ENCODE assay signal across 8 cellular contexts in the genomic region with DNA sequence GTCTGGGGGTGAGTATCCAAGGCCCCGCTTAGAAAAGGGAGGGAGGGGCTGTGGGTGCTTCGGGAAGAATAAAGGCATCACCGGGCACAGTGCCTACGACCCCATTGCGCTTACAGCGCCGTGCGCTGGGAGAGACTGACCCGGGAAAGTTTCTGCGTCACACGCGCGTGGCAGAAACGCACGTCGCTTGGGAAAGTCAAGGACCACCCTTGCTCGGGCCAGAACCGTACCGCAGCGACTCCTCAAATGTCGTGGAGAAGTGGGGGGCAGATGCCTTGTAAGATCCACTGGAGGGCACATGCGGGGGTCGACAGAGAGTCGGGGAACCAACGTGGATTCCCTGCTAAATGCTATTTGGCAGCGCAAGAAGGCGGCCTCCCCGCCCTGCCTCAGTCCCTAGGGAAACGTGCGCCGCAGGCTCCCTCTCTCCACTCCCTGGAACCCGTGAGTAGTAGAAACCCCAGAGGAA. TPM values are rescaled to one million over a fixed set of nuclear protein-coding genes. Genes with fewer than 3 reads are reported as not detected.
DNase-seq lines count a peak whose midpoint lies in the region; ATAC-seq and TF ChIP-seq lines count a peak whose summit lies in the region.

No MANE protein-coding gene starts in this region.

- H3K4me3 ChIP-seq in BLaER1 treated with 17β-estradiol and CSF1 and Interleukin-3, amounts not matched to agents 10 nM and 100 nM, result peak overlapping the region in 9 of 10 experiments; percentile 57 to 73 (median 64); a peak in 16 of 20 replicates
- H3K4me3 ChIP-seq in adipocyte (ENCODE audit: low read length) (peak overlapping the region; percentile 88), left ventricle myocardium inferior (peak overlapping the region; percentile 78), trophoblast cell (ENCODE audit: low read depth, low read length) (peak overlapping the region; percentile 84)

- H3K9me3 ChIP-seq in BLaER1 treated with 17β-estradiol and CSF1 and Interleukin-3, amounts not matched to agents 10 nM and 100 nM (replicated peaks in 1 of 11), result peaks cover 10 to 26% (median 22%) of the 10 kb centered on the region in 11 experiments; a peak in 17 of 22 replicates
- H3K9me3 ChIP-seq in adipocyte (ENCODE audit: control insufficient read depth, low read length) (no peaks in the 10 kb centered on the region), left ventricle myocardium inferior (replicated peaks) (no peaks in the 10 kb centered on the region), trophoblast cell (ENCODE audit: insufficient read depth, low read depth, low read length) (no peaks in the 10 kb centered on the region)

- peaks cover 30% of the 10 kb centered on the region for H3K79me1 ChIP-seq in trophoblast cell (ENCODE audit: low read length)

- H3K4me2 ChIP-seq in BLaER1 treated with 17β-estradiol and CSF1 and Interleukin-3, amounts not matched to agents 10 nM and 100 nM, result peak overlapping the region; percentile 59 to 87 (median 81); a peak in 20 of 22 replicates
- H3K4me2 ChIP-seq in trophoblast cell (ENCODE audit: low read length), result peak overlapping the region; percentile 94

- peak overlapping the region; percentile 78 for H2BK12ac ChIP-seq in trophoblast cell (ENCODE audit: low read length)

- peak overlapping the region; percentile 83 for H3K4ac ChIP-seq in trophoblast cell (ENCODE audit: low read depth, low read length)

- H3K14ac ChIP-seq in trophoblast cell (ENCODE audit: low read length), result peak overlapping the region; percentile 36

- peak overlapping the region; percentile 17 for H2AFZ ChIP-seq in trophoblast cell (ENCODE audit: insufficient read depth, low read length, poor library complexity)

- H4K91ac ChIP-seq in trophoblast cell (ENCODE audit: low read depth, low read length), result peak overlapping the region; percentile 85

- peak overlapping the region; percentile 21 for H4K12ac ChIP-seq in trophoblast cell (ENCODE audit: low read depth, low read length)

- peaks cover 16 to 34% (median 27%) of the 10 kb centered on the region in 11 experiments; a peak in 20 of 22 replicates for H3K27me3 ChIP-seq in BLaER1 treated with 17β-estradiol and CSF1 and Interleukin-3, amounts not matched to agents 10 nM and 100 nM
- no peaks in the 10 kb centered on the region for H3K27me3 ChIP-seq in adipocyte (replicated peaks; ENCODE audit: control insufficient read depth, insufficient read depth, low read length)
- no peaks in the 10 kb centered on the region for H3K27me3 ChIP-seq in left ventricle myocardium inferior (ENCODE audit: low read depth)
- no peaks in the 10 kb centered on the region for H3K27me3 ChIP-seq in trophoblast cell (ENCODE audit: insufficient read depth, low read length)

- no peak overlapping the region for H2AK5ac ChIP-seq in trophoblast cell (ENCODE audit: low read length)

- intact Hi-C loops in left ventricle myocardium inferior (cut with micrococcal nuclease), result loop anchor here (5.0 kb wide), 1 partner anchor 562 kb away; no protein-coding TSS in a partner anchor

- no CpG with 5 or more reads among the region's 32 CpGs for WGBS in trophoblast cell (ENCODE audit: extremely low coverage, insufficient coverage, insufficient read length)

- DNase-seq in adipocyte (ENCODE audit: low read depth), result peak; percentile 79
- peak; percentile 52 for DNase-seq in left ventricle myocardium inferior
- DNase-seq in trophoblast cell, result no peak
- no peak for DNase-seq in DMS114 treated with DMSO at 0.1 percent for 48 hours (lab: John Stamatoyannopoulos, UW; ENCODE audit: unreplicated experiment)
- no peak for DNase-seq in GM13976 (ENCODE audit: low spot score)

- peak overlapping the region; percentile 34 for H4K8ac ChIP-seq in trophoblast cell (ENCODE audit: low read depth, low read length)

- ATAC-seq in GM21723 (IDR thresholded peaks at IDR 0.05; ENCODE audit: unreplicated experiment) (no peak), HG03439 (IDR thresholded peaks at IDR 0.05; ENCODE audit: unreplicated experiment) (no peak)

- no peaks in the 10 kb centered on the region for H3K36me3 ChIP-seq in BLaER1 treated with 17β-estradiol and CSF1 and Interleukin-3, amounts not matched to agents 10 nM and 100 nM
- H3K36me3 ChIP-seq in adipocyte (ENCODE audit: control insufficient read depth, insufficient read depth, low read length, severe bottlenecking), result peaks cover 6% of the 10 kb centered on the region
- peaks cover 16% of the 10 kb centered on the region for H3K36me3 ChIP-seq in left ventricle myocardium inferior
- peaks cover 0 to 6% of the 10 kb centered on the region in 2 experiments for H3K36me3 ChIP-seq in trophoblast cell (ENCODE audit: control insufficient read depth in 1 of 2, insufficient read depth in 2 of 2, low read length in 2 of 2)

- H3K79me2 ChIP-seq in trophoblast cell (ENCODE audit: control insufficient read depth, insufficient read depth, low read length, poor library complexity), result peaks cover 15% of the 10 kb centered on the region

- TF ChIP-seq CTCF in left ventricle myocardium inferior (IDR thresholded peaks at IDR 0.05; ENCODE audit: borderline replicate concordance) (no peak), GM13976 (IDR thresholded peaks at IDR 0.05; ENCODE audit: borderline replicate concordance, control extremely low read depth, extremely low read depth, insufficient read depth, missing control alignments) (no peak)

- peaks cover 5 to 17% (median 15%) of the 10 kb centered on the region in 10 experiments; a peak in 17 of 20 replicates for H3K4me1 ChIP-seq in BLaER1 treated with 17β-estradiol and CSF1 and Interleukin-3, amounts not matched to agents 10 nM and 100 nM
- H3K4me1 ChIP-seq in adipocyte (ENCODE audit: control insufficient read depth, insufficient read depth, low read length), result peaks cover 16% of the 10 kb centered on the region
- H3K4me1 ChIP-seq in left ventricle myocardium inferior, result peaks cover 76% of the 10 kb centered on the region
- peaks cover 11 to 16% of the 10 kb centered on the region in 2 experiments for H3K4me1 ChIP-seq in trophoblast cell (ENCODE audit: control insufficient read depth in 1 of 2, insufficient read depth in 2 of 2, low read length in 2 of 2)

- peak overlapping the region in 5 of 11 experiments; percentile 43 to 74 (median 70); a peak in 5 of 22 replicates for H3K27ac ChIP-seq in BLaER1 treated with 17β-estradiol and CSF1 and Interleukin-3, amounts not matched to agents 10 nM and 100 nM
- H3K27ac ChIP-seq in left ventricle myocardium inferior (replicated peaks), result peak overlapping the region; percentile 97
- H3K27ac ChIP-seq in trophoblast cell (ENCODE audit: low read depth, low read length), result peak overlapping the region; percentile 96

- in situ Hi-C loops in GM13976 (cut with MboI; ENCODE audit: low sequenced_read_pairs, unreplicated experiment), result no loop called here

- H2BK5ac ChIP-seq in trophoblast cell (ENCODE audit: low read depth, low read length, poor library complexity), result peak overlapping the region; percentile 82

- no peak overlapping the region for H3K23ac ChIP-seq in trophoblast cell (ENCODE audit: low read length)

- peak overlapping the region; percentile 93 for H3K18ac ChIP-seq in trophoblast cell (ENCODE audit: low read length)

- peak overlapping the region; percentile 34 for H2BK120ac ChIP-seq in trophoblast cell (ENCODE audit: insufficient read depth, low read length, poor library complexity)

- H3K9ac ChIP-seq in BLaER1 treated with 17β-estradiol and CSF1 and Interleukin-3, amounts not matched to agents 10 nM and 100 nM, result peak overlapping the region in 3 of 11 experiments; percentile 63 to 75 (median 74); a peak in 4 of 22 replicates
- H3K9ac ChIP-seq in adipocyte (ENCODE audit: low read length) (peak overlapping the region; percentile 91), trophoblast cell (ENCODE audit: low read length) (peak overlapping the region; percentile 84)

- H4K20me1 ChIP-seq in BLaER1 treated with 17β-estradiol and CSF1 and Interleukin-3, amounts not matched to agents 10 nM and 100 nM, result no peaks in the 10 kb centered on the region

RNA-seq across cellular contexts. Expression of a gene that starts 2.4 kb away (rescaled TPM):
- total RNA-seq in left ventricle myocardium inferior, result 14.7 TPM
- 30.9 and 33.2 TPM in 2 replicates for polyA plus RNA-seq in trophoblast cell (2013)

Comparison
In these comparisons a context has a peak if more than half of its experiments do, and no peak if none do; other contexts are left out.
1. DNase-seq: peak in adipocyte (single experiment) and left ventricle myocardium inferior (single experiment); none in trophoblast cell (0 of 2), DMS114 treated with DMSO at 0.1 percent for 48 hours (single experiment) and GM13976 (single experiment).
2. Peak in every context shown above with its lines, with median percentiles within 50 percentile points of each other: H3K4me3 ChIP-seq.